Comparison of ENCODE assay signal across 9 cellular contexts in the genomic region with DNA sequence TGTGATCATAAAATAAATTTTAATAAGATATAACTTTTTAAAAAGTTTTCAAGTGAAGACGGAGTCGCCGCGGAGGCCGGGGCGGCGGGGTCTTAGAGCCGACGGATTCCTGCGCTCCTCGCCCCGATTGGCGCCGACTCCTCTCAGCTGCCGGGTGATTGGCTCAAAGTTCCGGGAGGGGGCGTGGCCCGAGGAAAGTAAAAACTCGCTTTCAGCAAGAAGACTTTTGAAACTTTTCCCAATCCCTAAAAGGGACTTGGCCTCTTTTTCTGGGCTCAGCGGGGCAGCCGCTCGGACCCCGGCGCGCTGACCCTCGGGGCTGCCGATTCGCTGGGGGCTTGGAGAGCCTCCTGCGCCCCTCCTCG.
DNase-seq lines count a peak whose midpoint lies in the region; ATAC-seq and TF ChIP-seq lines count a peak whose summit lies in the region.
"Had no signal": no experiment of that assay in that cellular context is flagged by ENCODE, and none has a peak within 500 bp of the region (broad histone marks: within the 10 kb centered on the region; RNA-seq: fewer than 3 reads in every experiment).

A gene (plus strand): TSS at position 229 of the 365 bp plus-strand sequence. CDS start 507 bp downstream, outside the sequence.

- H3K36me3 Mint-ChIP-seq in T-helper 2 cell treated with Interferon-gamma antibody and Interleukin-4, amounts not matched to agents 5 μg/mL and 100 μg/mL, for 36 hours (ENCODE audit: low read depth), result no peaks in the 10 kb centered on the region

- peak within 1 kb of the TSS; percentile 91 for H3K4me3 ChIP-seq in choroid plexus epithelial cell (ENCODE audit: low read depth, low read length)

- peaks cover 4% of the 10 kb centered on the region for H3K4me1 Mint-ChIP-seq in T-helper 2 cell treated with Interferon-gamma antibody and Interleukin-4, amounts not matched to agents 5 μg/mL and 100 μg/mL, for 36 hours (ENCODE audit: low read depth)

- peaks cover 67% of the 10 kb centered on the region for H3K27me3 Mint-ChIP-seq in T-helper 2 cell treated with Interferon-gamma antibody and Interleukin-4, amounts not matched to agents 5 μg/mL and 100 μg/mL, for 36 hours (ENCODE audit: low read depth)

- H3K27ac Mint-ChIP-seq in T-helper 2 cell treated with Interferon-gamma antibody and Interleukin-4, amounts not matched to agents 5 μg/mL and 100 μg/mL, for 36 hours, result peak within 1 kb of the TSS; percentile 39

- no peak within 1 kb of the TSS for H3K4me3 Mint-ChIP-seq in T-helper 2 cell treated with Interferon-gamma antibody and Interleukin-4, amounts not matched to agents 5 μg/mL and 100 μg/mL, for 36 hours

- H3K9me3 Mint-ChIP-seq in T-helper 2 cell treated with Interferon-gamma antibody and Interleukin-4, amounts not matched to agents 5 μg/mL and 100 μg/mL, for 36 hours, result no peaks in the 10 kb centered on the region

- ATAC-seq in GM19023 (IDR thresholded peaks at IDR 0.05; ENCODE audit: unreplicated experiment) (no peak), HG03139 (IDR thresholded peaks at IDR 0.05; ENCODE audit: unreplicated experiment) (no peak)
- ATAC-seq: right lobe of liver had no signal

- TF ChIP-seq CTCF in choroid plexus epithelial cell (conservative IDR thresholded peaks at IDR 0.05; ENCODE audit: low read depth, low read length), result no peak

- DNase-seq in ELF-1 (ENCODE audit: low read depth, low spot score), result peak; percentile 91
- no peak for DNase-seq in T-helper 2 cell treated with Interferon-gamma antibody and Interleukin-4, amounts not matched to agents 5 μg/mL and 100 μg/mL, for 36 hours (ENCODE audit: low spot score)
- DNase-seq in choroid plexus epithelial cell (ENCODE audit: low read depth), result peak; percentile 99
- peak; percentile 94 for DNase-seq in kidney glomerular epithelial cell (lab: John Stamatoyannopoulos, UW)
- DNase-seq in stimulated activated CD8-positive, alpha-beta memory T cell treated with anti-CD3 and anti-CD28 coated beads, Interleukin-12 subunit alpha, Interleukin-12 subunit beta, amount 100 ng/mL, for 24 hours (ENCODE audit: extremely low read depth), result peak; percentile 16
- DNase-seq in MV-4-11 (lab: John Stamatoyannopoulos, UW), result no peak

Comparison
In these comparisons a context has a peak if more than half of its experiments do, and no peak if none do; other contexts are left out.
1. DNase-seq: peak in ELF-1 (single experiment), choroid plexus epithelial cell (single experiment), kidney glomerular epithelial cell (single experiment) and stimulated activated CD8-positive, alpha-beta memory T cell treated with anti-CD3 and anti-CD28 coated beads, Interleukin-12 subunit alpha, Interleukin-12 subunit beta, amount 100 ng/mL, for 24 hours (single experiment); none in T-helper 2 cell treated with Interferon-gamma antibody and Interleukin-4, amounts not matched to agents 5 μg/mL and 100 μg/mL, for 36 hours (single experiment) and MV-4-11 (single experiment).